8 cellular contexts compared by ENCODE assay signal in genomic region chr3:196079736-196080516, GRCh38. TPM values are rescaled to one million over a fixed set of nuclear protein-coding genes. Genes with fewer than 3 reads are reported as not detected.
DNase-seq lines count a peak whose midpoint lies in the region; ATAC-seq and TF ChIP-seq lines count a peak whose summit lies in the region.
"Not testable (repeated sequence)": the region's sequence is repeated elsewhere in the genome, so short reads cannot be mapped to it uniquely, and the experiment has no call there.

No MANE protein-coding gene starts in this region.

- in situ Hi-C loops in mammary epithelial cell (cut with MboI; ENCODE audit: low sequenced_read_pairs in 2 of 2) = loop anchor here in 1 of 2 donors (5.0 kb wide), 1 partner anchor 102 kb away; no protein-coding TSS in a partner anchor

- H3K27ac Mint-ChIP-seq in HFFc6 = not testable (repeated sequence)
- peak overlapping the region; percentile 98 for H3K27ac Mint-ChIP-seq in activated CD8-positive, alpha-beta T cell treated with anti-CD3 and anti-CD28 coated beads, Interleukin-2, amount 10 ng/mL, durations not matched to agents 7 days and 5 days
- H3K27ac Mint-ChIP-seq in naive B cell = peak overlapping the region in 3 of 6 donors; percentile 8 to 99 (median 96)

- not testable (repeated sequence) for H3K4me1 ChIP-seq in BE2C; cardiac muscle cell (ENCODE audit: low read depth)
- H3K4me1 ChIP-seq in PC-3 (ENCODE audit: insufficient read depth, low read length) (peaks cover 22% of the 10 kb centered on the region), mammary epithelial cell (ENCODE audit: insufficient read depth, low read length) (peaks cover 24% of the 10 kb centered on the region), spleen (peaks cover 10 to 69% (median 38%) of the 10 kb centered on the region in 6 donors)

- dilution Hi-C loops in mammary epithelial cell (cut with HindIII; ENCODE audit: low sequenced_read_pairs) = loop anchor here (5.0 to 10.0 kb wide), 2 partner anchors 97 to 325 kb away; no protein-coding TSS in a partner anchor

- POLR2A ChIA-PET in PC-3 (lab: Charles Lee; ENCODE audit: unreplicated experiment) = not testable (repeated sequence)
- POLR2A ChIA-PET in activated CD8-positive, alpha-beta T cell treated with anti-CD3 and anti-CD28 coated beads, Interleukin-2, amount 10 ng/mL, durations not matched to agents 7 days and 5 days (lab: Charles Lee) = interaction anchor here (0.8 to 2.4 kb wide), 7 partner anchors 13 to 106 kb away, joined by 3 to 27 read pairs (median 4); no protein-coding TSS in a partner anchor

- not testable (repeated sequence) for H3K9me2 ChIP-seq in PC-3 (replicated peaks; ENCODE audit: low read length)

- TF ChIP-seq CTCF in BE2C (IDR thresholded peaks at IDR 0.05; ENCODE audit: low read depth, low read length); HFFc6 (IDR thresholded peaks at IDR 0.05); PC-3 (conservative IDR thresholded peaks at IDR 0.05; ENCODE audit: low read depth, low read length); mammary epithelial cell (conservative IDR thresholded peaks at IDR 0.05 in 1 of 2, IDR thresholded peaks at IDR 0.05 in 1 of 2; ENCODE audit: extremely low read depth in 1 of 2, insufficient read depth in 1 of 2, low read depth in 1 of 2, low read length in 2 of 2); cardiac muscle cell (IDR thresholded peaks at IDR 0.05; ENCODE audit: low read depth, low read length); spleen (IDR thresholded peaks at IDR 0.05 in 8 of 11, conservative IDR thresholded peaks at IDR 0.05 in 3 of 11): not testable (repeated sequence)

- DNase-seq in BE2C; HFFc6; PC-3; activated CD8-positive, alpha-beta T cell treated with anti-CD3 and anti-CD28 coated beads, Interleukin-2, amount 10 ng/mL, durations not matched to agents 7 days and 5 days; mammary epithelial cell; cardiac muscle cell (ENCODE audit: low read depth in 1 of 2, low spot score in 1 of 2); naive B cell; spleen: not testable (repeated sequence)

- peaks cover 51% of the 10 kb centered on the region for H4K20me1 ChIP-seq in PC-3 (ENCODE audit: low read length)
- not testable (repeated sequence) for H4K20me1 ChIP-seq in mammary epithelial cell (ENCODE audit: insufficient read depth, low read length)

- peak overlapping the region; percentile 91 for H3K4me2 ChIP-seq in PC-3 (ENCODE audit: low read length)
- H3K4me2 ChIP-seq in mammary epithelial cell (ENCODE audit: insufficient read depth, low read depth, low read length) = peak overlapping the region; percentile 68

- H2AFZ ChIP-seq in PC-3 (ENCODE audit: low read length); mammary epithelial cell (ENCODE audit: low read depth, low read length): not testable (repeated sequence)

- H3K36me3 Mint-ChIP-seq in HFFc6 (ENCODE audit: low read depth); naive B cell: not testable (repeated sequence)
- peaks cover 44% of the 10 kb centered on the region for H3K36me3 Mint-ChIP-seq in activated CD8-positive, alpha-beta T cell treated with anti-CD3 and anti-CD28 coated beads, Interleukin-2, amount 10 ng/mL, durations not matched to agents 7 days and 5 days (ENCODE audit: low read depth)

- H3K4me3 ChIP-seq in BE2C (ENCODE audit: low read depth, low read length) = peak overlapping the region; percentile 78
- peak overlapping the region; percentile 97 for H3K4me3 ChIP-seq in PC-3 (ENCODE audit: low read length)
- H3K4me3 ChIP-seq in mammary epithelial cell (replicated peaks in 1 of 3; ENCODE audit: insufficient read depth in 1 of 3, low read depth in 2 of 3, low read length in 3 of 3) = peak overlapping the region; percentile 68 to 97 (median 78)
- H3K4me3 ChIP-seq in cardiac muscle cell = peak overlapping the region; percentile 65
- peak overlapping the region; percentile 80 to 100 (median 94) for H3K4me3 ChIP-seq in spleen

- H3K9me3 Mint-ChIP-seq in HFFc6; activated CD8-positive, alpha-beta T cell treated with anti-CD3 and anti-CD28 coated beads, Interleukin-2, amount 10 ng/mL, durations not matched to agents 7 days and 5 days (ENCODE audit: insufficient read depth); naive B cell: not testable (repeated sequence)

- CTCF ChIA-PET in PC-3 (lab: Charles Lee); mammary epithelial cell (lab: Charles Lee; ENCODE audit: low non-redundant PET): not testable (repeated sequence)
- CTCF ChIA-PET in activated CD8-positive, alpha-beta T cell treated with anti-CD3 and anti-CD28 coated beads, Interleukin-2, amount 10 ng/mL, durations not matched to agents 7 days and 5 days (lab: Charles Lee) = interaction anchor here (0.7 to 3.9 kb wide), 11 partner anchors 9 to 654 kb away, joined by 3 to 24 read pairs (median 6); no protein-coding TSS in a partner anchor

- not testable (repeated sequence) for BruUV-seq in PC-3 (replicated peaks; lab: Mats Ljungman, UMichigan); mammary epithelial cell (replicated peaks; lab: Mats Ljungman, UMichigan)

- H3K27me3 ChIP-seq in BE2C; PC-3 (ENCODE audit: low read length); mammary epithelial cell (ENCODE audit: insufficient read depth, low read length); cardiac muscle cell; spleen (replicated peaks in 1 of 7): not testable (repeated sequence)

- over 99% methylated on average over 13 of the region's 16 CpGs for WGBS in mammary epithelial cell (ENCODE audit: low coverage, missing lambda C conversion rate)
- WGBS in spleen, 5 donors = 61 to 74% (median 69%) methylated on average over 16 of the region's 16 CpGs

- not testable (repeated sequence) for H3K27me3 Mint-ChIP-seq in HFFc6 (ENCODE audit: insufficient read depth); activated CD8-positive, alpha-beta T cell treated with anti-CD3 and anti-CD28 coated beads, Interleukin-2, amount 10 ng/mL, durations not matched to agents 7 days and 5 days (ENCODE audit: low read depth); naive B cell

- H3K4me3 Mint-ChIP-seq in HFFc6 (peak overlapping the region; percentile 96), naive B cell (peak overlapping the region; percentile 89 to 99 (median 96))
- H3K4me3 Mint-ChIP-seq in activated CD8-positive, alpha-beta T cell treated with anti-CD3 and anti-CD28 coated beads, Interleukin-2, amount 10 ng/mL, durations not matched to agents 7 days and 5 days = peak overlapping the region; percentile 94

- H3F3A ChIP-seq in PC-3 (ENCODE audit: low read length, unreplicated experiment) = not testable (repeated sequence)

- intact Hi-C loops in PC-3 (cut with micrococcal nuclease); spleen (cut with DNase I; ENCODE audit: low total_unique reads): not testable (repeated sequence)
- intact Hi-C loops in mammary epithelial cell (cut with micrococcal nuclease) = loop anchor here (2.0 to 5.0 kb wide), 2 partner anchors 97 to 117 kb away; no protein-coding TSS in a partner anchor

- not testable (repeated sequence) for H3K27ac ChIP-seq in PC-3 (ENCODE audit: low read length); cardiac muscle cell
- H3K27ac ChIP-seq in mammary epithelial cell (ENCODE audit: insufficient read depth, low read depth, low read length) = peak overlapping the region; percentile 81
- H3K27ac ChIP-seq in spleen = peak overlapping the region in 5 of 8 donors; percentile 31 to 99 (median 98)

- ATAC-seq in PC-3; activated CD8-positive, alpha-beta T cell treated with anti-CD3 and anti-CD28 coated beads, Interleukin-2, amount 10 ng/mL, durations not matched to agents 7 days and 5 days; naive B cell (ENCODE audit: low read depth in 2 of 2): not testable (repeated sequence)

- H3K36me3 ChIP-seq in BE2C (peaks cover 18% of the 10 kb centered on the region), PC-3 (ENCODE audit: low read depth, low read length) (peaks cover 14% of the 10 kb centered on the region), mammary epithelial cell (ENCODE audit: insufficient read depth, low read length) (peaks cover 11% of the 10 kb centered on the region), spleen (peaks cover 0 to 22% (median 17%) of the 10 kb centered on the region in 6 donors)
- not testable (repeated sequence) for H3K36me3 ChIP-seq in cardiac muscle cell

- H3K9me3 ChIP-seq in BE2C; PC-3 (ENCODE audit: low read length); mammary epithelial cell (replicated peaks; ENCODE audit: insufficient read depth, low read length); cardiac muscle cell (ENCODE audit: low read depth); spleen: not testable (repeated sequence)

- H3K9ac ChIP-seq in PC-3 (ENCODE audit: low read length) (peak overlapping the region; percentile 98), mammary epithelial cell (ENCODE audit: insufficient read depth, low read length) (peak overlapping the region; percentile 19)

- not testable (repeated sequence) for TF ChIP-seq POLR2A in spleen (IDR thresholded peaks at IDR 0.05)

- H3K4me1 Mint-ChIP-seq in HFFc6 (ENCODE audit: low read depth) = peaks cover 17% of the 10 kb centered on the region
- peaks cover 49% of the 10 kb centered on the region for H3K4me1 Mint-ChIP-seq in activated CD8-positive, alpha-beta T cell treated with anti-CD3 and anti-CD28 coated beads, Interleukin-2, amount 10 ng/mL, durations not matched to agents 7 days and 5 days (ENCODE audit: low read depth)
- peaks cover 21 to 33% (median 27%) of the 10 kb centered on the region in 3 donors for H3K4me1 Mint-ChIP-seq in naive B cell

- H3K79me2 ChIP-seq in PC-3 (ENCODE audit: low read length) = peaks cover 70% of the 10 kb centered on the region
- H3K79me2 ChIP-seq in mammary epithelial cell (ENCODE audit: insufficient read depth, low read length) = peaks cover 68% of the 10 kb centered on the region

RNA-seq across cellular contexts. Expression of gene TFRC, which starts 2.0 kb away (rescaled TPM):
- polyA plus RNA-seq in BE2C (2012; ENCODE audit: insufficient read depth, insufficient read length, low read depth) = 102 TPM
- 100 to 1,000 TPM; 119 to 144 (median 132) TPM for total RNA-seq in HFFc6 (2021; fragmentation: NEBNext Ultra II Directional; extraction: Animal tissue kit (Norgen Biotek cat#: 25700))
- total RNA-seq in PC-3 (2014; rRNA removed) (272 and 287 TPM in 2 replicates), mammary epithelial cell (100 to 1,000 TPM; 252 to 547 TPM), cardiac muscle cell (19.6 and 76.1 TPM in 2 replicates), spleen (100 to 1,000 TPM in 1 of 7 donors, 10 to 100 TPM in 6; 44.2 to 104 (median 82.7) TPM)
- 100 to 1,000 TPM; 282 to 298 TPM for total RNA-seq in activated CD8-positive, alpha-beta T cell treated with anti-CD3 and anti-CD28 coated beads, Interleukin-2, amount 10 ng/mL, durations not matched to agents 7 days and 5 days
- polyA plus RNA-seq in mammary epithelial cell (115 TPM), cardiac muscle cell (19.7 and 81.1 TPM in 2 replicates), naive B cell (ENCODE audit: low read depth in 6 of 6) (10 to 100 TPM; 15.0 to 33.8 (median 25.4) TPM), spleen (10 to 100 TPM; 13.2 to 18.7 (median 15.5) TPM)
- polyA minus RNA-seq in mammary epithelial cell = 193 TPM
